19 cellular contexts compared by ENCODE assay signal in the genomic region with DNA sequence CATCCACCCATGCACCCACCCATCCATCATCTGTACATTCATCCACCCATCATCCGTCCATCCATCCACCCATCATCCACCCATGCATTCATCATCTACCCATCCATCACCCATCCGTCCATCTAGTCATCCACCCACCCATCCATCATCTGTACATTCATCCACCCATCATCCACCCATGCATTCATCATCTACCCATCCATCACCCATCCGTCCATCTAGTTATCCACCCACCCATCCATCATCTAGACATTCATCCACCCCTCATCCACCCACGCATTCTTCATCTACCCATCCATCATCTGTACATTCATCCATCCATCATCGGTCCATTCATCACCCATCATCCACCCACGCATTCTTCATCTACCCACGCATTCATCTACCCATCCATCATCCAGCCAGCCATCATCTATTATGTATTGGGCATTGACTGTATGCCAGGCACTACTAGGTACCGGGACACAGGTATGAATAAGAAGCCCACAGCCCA. TPM values are rescaled to one million over a fixed set of nuclear protein-coding genes. Genes with fewer than 3 reads are reported as not detected.
A peak's percentile ranks its signal among the peaks of the same experiment; 100 is the strongest.
DNase-seq lines count a peak whose midpoint lies in the region; ATAC-seq, FAIRE-seq and TF ChIP-seq lines count a peak whose summit lies in the region.
"Had no signal": no experiment of that assay in that cellular context is flagged by ENCODE, and none has a peak within 500 bp of the region (broad histone marks: within the 10 kb centered on the region; RNA-seq: fewer than 3 reads in every experiment).

No MANE protein-coding gene starts in this region.

- DNase-seq in PC-3, result peak; percentile 43
- peak in 2 of 4 experiments; percentile 47 to 50 for DNase-seq in K562 (ENCODE audit: extremely low read depth in 1 of 4, low spot score in 3 of 4)
- no peak for DNase-seq in neuronal stem cell (ENCODE audit: low spot score)
- DNase-seq in stimulated activated CD4-positive, alpha-beta T cell treated with anti-CD3 and anti-CD28 coated beads, Interleukin-2, amount 100 ng/mL, for 48 hours, result no peak
- DNase-seq: CD8-positive, alpha-beta memory T cell; H9; Kasumi-1; MG63; NCI-H1048; NCI-H1436; NCI-H1930; NCI-H526; PC-9; SJCRH30 had no signal

- intact Hi-C loops in PC-3 (cut with micrococcal nuclease), result no loop called here
- intact Hi-C loops in K562 (cut with micrococcal nuclease), result no loop called here

- H4K91ac ChIP-seq in neuronal stem cell (ENCODE audit: low read depth, low read length, poor library complexity), result no peak overlapping the region

- no peak overlapping the region for H4K8ac ChIP-seq in neuronal stem cell (ENCODE audit: low read depth, low read length)

- no peak overlapping the region for H2AK5ac ChIP-seq in neuronal stem cell (ENCODE audit: low read depth, low read length)

- H3K9me3 ChIP-seq in HEK293 (ENCODE audit: control insufficient read depth, insufficient read depth, low read depth, low read length) (no peaks in the 10 kb centered on the region), PC-3 (ENCODE audit: low read length) (no peaks in the 10 kb centered on the region), K562 (replicated peaks; ENCODE audit: control insufficient read depth, insufficient read depth, low read depth, low read length) (no peaks in the 10 kb centered on the region), neuronal stem cell (replicated peaks in 1 of 2; ENCODE audit: control insufficient read depth in 2 of 2, insufficient read depth in 1 of 2, low read depth in 1 of 2, low read length in 2 of 2) (no peaks in the 10 kb centered on the region)
- H3K9me3 ChIP-seq: MG63, SJCRH30 had no signal

- H3K23ac ChIP-seq in neuronal stem cell (ENCODE audit: low read depth, low read length, poor library complexity), result no peak overlapping the region

- ATAC-seq in PC-3, result no peak
- no peak for ATAC-seq in K562
- ATAC-seq in HG03354 (IDR thresholded peaks at IDR 0.05; ENCODE audit: poor library complexity, severe bottlenecking, unreplicated experiment), result no peak
- ATAC-seq in HG03432 (IDR thresholded peaks at IDR 0.05; ENCODE audit: unreplicated experiment), result no peak

- peak; percentile 26 for FAIRE-seq in K562 (lab: Jason Lieb, UNC)
- FAIRE-seq: D721Med had no signal

- H3K9ac ChIP-seq in PC-3 (ENCODE audit: low read length) (no peak overlapping the region), K562 (ENCODE audit: insufficient read depth in 1 of 2, low read depth in 2 of 2, low read length in 2 of 2) (no peak overlapping the region), neuronal stem cell (ENCODE audit: low read depth, low read length, poor library complexity) (peak overlapping the region; percentile 34)
- H3K9ac ChIP-seq: BLaER1 treated with 17β-estradiol and CSF1 and Interleukin-3, amounts not matched to agents 10 nM and 100 nM had no signal

- BruUV-seq in PC-3 (replicated peaks; lab: Mats Ljungman, UMichigan), result no TSS peak
- no TSS peak for BruUV-seq in K562 (replicated peaks; lab: Mats Ljungman, UMichigan)

- H3K4me1 ChIP-seq in HEK293 (ENCODE audit: control insufficient read depth, insufficient read depth, low read length), result no peaks in the 10 kb centered on the region
- H3K4me1 ChIP-seq in PC-3 (ENCODE audit: insufficient read depth, low read length), result no peaks in the 10 kb centered on the region; the same call in 1 of the 2 replicates
- peaks cover 9 to 11% of the 10 kb centered on the region in 2 experiments; a peak in 4 of 5 replicates for H3K4me1 ChIP-seq in K562 (replicated peaks in 1 of 2; ENCODE audit: control insufficient read depth in 2 of 2, insufficient read depth in 2 of 2, low read length in 2 of 2)
- no peaks in the 10 kb centered on the region for H3K4me1 ChIP-seq in neuronal stem cell (ENCODE audit: control insufficient read depth in 2 of 2, insufficient read depth in 1 of 2, low read depth in 1 of 2, low read length in 2 of 2)
- H3K4me1 ChIP-seq: SJCRH30 had no signal

- H3K9me1 ChIP-seq in K562 (ENCODE audit: control insufficient read depth, insufficient read depth, low read length), result no peaks in the 10 kb centered on the region

- no peak for TF ChIP-seq CTCF in HEK293 (tag by site-specific recombination; IDR thresholded peaks at IDR 0.05)
- TF ChIP-seq CTCF in PC-3 (conservative IDR thresholded peaks at IDR 0.05; ENCODE audit: low read depth, low read length), result no peak
- no peak for TF ChIP-seq CTCF in K562 (IDR thresholded peaks at IDR 0.05 in 2 of 3, conservative IDR thresholded peaks at IDR 0.05 in 1 of 3; ENCODE audit: insufficient read depth in 2 of 3, low read depth in 1 of 3, low read length in 3 of 3)

- H2BK5ac ChIP-seq in neuronal stem cell (ENCODE audit: low read length), result no peak overlapping the region

- no peaks in the 10 kb centered on the region for H3F3A ChIP-seq in PC-3 (ENCODE audit: low read length, unreplicated experiment)

- 67% methylated on average over 8 of the region's 8 CpGs for WGBS in K562 (ENCODE audit: insufficient coverage, low coverage, missing lambda C conversion rate)
- 100% methylated on average over 4 of the region's 8 CpGs; no CpG with 5 or more reads in 1 of the 2 donors for WGBS in neuronal stem cell (ENCODE audit: extremely low coverage in 2 of 2, insufficient read length in 2 of 2, insufficient replicate concordance in 1 of 2), 2 donors

- no peak overlapping the region for H2BK12ac ChIP-seq in neuronal stem cell (ENCODE audit: low read length)

- in situ Hi-C loops in K562 (cut with MboI), result no loop called here

- CTCF ChIA-PET in HEK293 (lab: Yijun Ruan, JAX), result no interaction called here
- CTCF ChIA-PET in PC-3 (lab: Charles Lee), result no interaction called here
- CTCF ChIA-PET in K562 (lab: Yijun Ruan, JAX; ENCODE audit: low intra/inter-chr PET ratio), result interaction anchor here (0.5 kb wide), 1 partner anchor 84 kb away, joined by 3 read pairs; no protein-coding TSS in a partner anchor

- H2AFZ ChIP-seq in PC-3 (ENCODE audit: low read length), result no peak overlapping the region
- H2AFZ ChIP-seq in K562 (ENCODE audit: low read depth, low read length), result no peak overlapping the region
- H2AFZ ChIP-seq in neuronal stem cell (ENCODE audit: low read length), result no peak overlapping the region
- H2AFZ ChIP-seq: PC-9 had no signal

- H2BK15ac ChIP-seq in neuronal stem cell (ENCODE audit: low read length), result no peak overlapping the region

- POLR2A ChIA-PET in HEK293 (lab: Yijun Ruan, JAX), result no interaction called here
- POLR2A ChIA-PET in PC-3 (lab: Charles Lee; ENCODE audit: unreplicated experiment), result no interaction called here
- POLR2A ChIA-PET in K562 (lab: Yijun Ruan, JAX), result no interaction called here

- H3K79me2 ChIP-seq in PC-3 (ENCODE audit: low read length) (no peaks in the 10 kb centered on the region), K562 (ENCODE audit: control insufficient read depth, insufficient read depth, low read length) (no peaks in the 10 kb centered on the region)

- H3K4me3 ChIP-seq in HEK293 (ENCODE audit: low read depth, low read length) (no peak overlapping the region), PC-3 (ENCODE audit: low read length) (no peak overlapping the region), K562 (no peak overlapping the region), neuronal stem cell (ENCODE audit: low read length in 2 of 2) (no peak overlapping the region)
- H3K4me3 ChIP-seq: BLaER1 treated with 17β-estradiol and CSF1 and Interleukin-3, amounts not matched to agents 10 nM and 100 nM; MG63; PC-9; SJCRH30 had no signal

- TF ChIP-seq RAD21 in K562 (CRISPR knock-in tag; conservative IDR thresholded peaks at IDR 0.05 in 1 of 2, IDR thresholded peaks at IDR 0.05 in 1 of 2), result no peak

- TF ChIP-seq EP300 in K562 (IDR thresholded peaks at IDR 0.05; ENCODE audit: low read length), result no peak

- TF ChIP-seq POLR2A in K562 (conservative IDR thresholded peaks at IDR 0.05), result no peak

- H3K27ac ChIP-seq in HEK293 (ENCODE audit: extremely low read depth, low read depth, low read length) (no peak overlapping the region), PC-3 (ENCODE audit: low read length) (no peak overlapping the region), K562 (ENCODE audit: extremely low read depth, low read depth, low read length) (no peak overlapping the region), neuronal stem cell (replicated peaks; ENCODE audit: low read length) (no peak overlapping the region)
- H3K27ac ChIP-seq: BLaER1 treated with 17β-estradiol and CSF1 and Interleukin-3, amounts not matched to agents 10 nM and 100 nM; PC-9; SJCRH30 had no signal

- H3K4ac ChIP-seq in neuronal stem cell (ENCODE audit: low read length), result no peak overlapping the region

- no peak overlapping the region for H3K4me2 ChIP-seq in PC-3 (ENCODE audit: low read length)
- no peak overlapping the region for H3K4me2 ChIP-seq in K562 (ENCODE audit: insufficient read depth, low read length)
- H3K4me2 ChIP-seq in neuronal stem cell (ENCODE audit: insufficient read depth, low read length, poor library complexity, severe bottlenecking), result no peak overlapping the region
- H3K4me2 ChIP-seq: BLaER1 treated with 17β-estradiol and CSF1 and Interleukin-3, amounts not matched to agents 10 nM and 100 nM; PC-9 had no signal

- no peak overlapping the region for H3K14ac ChIP-seq in neuronal stem cell (ENCODE audit: low read length)

- H3K79me1 ChIP-seq in neuronal stem cell (ENCODE audit: low read depth, low read length), result peaks cover 4% of the 10 kb centered on the region

- H3K9me2 ChIP-seq in PC-3 (replicated peaks; ENCODE audit: low read length), result no peaks in the 10 kb centered on the region

- H3K36me3 ChIP-seq in HEK293 (ENCODE audit: control insufficient read depth in 2 of 2, insufficient read depth in 1 of 2, low read length in 2 of 2), result peaks cover 17 to 70% of the 10 kb centered on the region in 2 experiments
- peaks cover 23% of the 10 kb centered on the region for H3K36me3 ChIP-seq in PC-3 (ENCODE audit: low read depth, low read length)
- H3K36me3 ChIP-seq in K562 (ENCODE audit: control insufficient read depth, insufficient read depth, low read length), result peaks cover 25% of the 10 kb centered on the region; the same call in 2 of the 3 replicates
- H3K36me3 ChIP-seq in neuronal stem cell (replicated peaks in 1 of 2; ENCODE audit: control insufficient read depth in 2 of 2, insufficient read depth in 2 of 2, low read length in 2 of 2), result peaks cover 41 to 56% of the 10 kb centered on the region in 2 donors

- H2BK120ac ChIP-seq in neuronal stem cell (ENCODE audit: low read depth, low read length), result no peak overlapping the region

- H3K18ac ChIP-seq in neuronal stem cell (ENCODE audit: low read length), result no peak overlapping the region

- no peaks in the 10 kb centered on the region for H3K27me3 ChIP-seq in PC-3 (ENCODE audit: low read length)
- no peaks in the 10 kb centered on the region for H3K27me3 ChIP-seq in K562 (ENCODE audit: control insufficient read depth in 2 of 2, insufficient read depth in 2 of 2, low read length in 2 of 2)
- no peaks in the 10 kb centered on the region for H3K27me3 ChIP-seq in neuronal stem cell (ENCODE audit: control insufficient read depth in 3 of 3, insufficient read depth in 3 of 3, low read depth in 1 of 3, low read length in 3 of 3)
- H3K27me3 ChIP-seq: BLaER1 treated with 17β-estradiol and CSF1 and Interleukin-3, amounts not matched to agents 10 nM and 100 nM; MG63; SJCRH30 had no signal

- H4K20me1 ChIP-seq in PC-3 (ENCODE audit: low read length), result no peaks in the 10 kb centered on the region
- no peaks in the 10 kb centered on the region for H4K20me1 ChIP-seq in K562 (replicated peaks; ENCODE audit: control insufficient read depth, insufficient read depth, low read length)

RNA-seq across cellular contexts. Expression of a gene that starts 16.8 kb away (rescaled TPM):
- total RNA-seq in PC-3 (2014; rRNA removed), result not detected in 2 replicates
- not detected in 2 replicates for total RNA-seq in K562 (2011; cell fraction: chromatin; rRNA removed; ENCODE audit: low replicate concordance)
- not detected in 2 replicates for total RNA-seq in K562 (2011; cell fraction: nucleolus; rRNA removed)
- not detected in 2 replicates for total RNA-seq in K562 (2011; cell fraction: nucleoplasm; rRNA removed)
- not detected in 2 replicates for total RNA-seq in K562 (2014; rRNA removed)
- total RNA-seq in K562 (2014; rRNA removed; fragmentation: Illumina TruSeq; extraction: Trizol), result not detected in 2 replicates
- not detected in 2 replicates for total RNA-seq in K562 (2015; rRNA removed; fragmentation: Illumina TruSeq; extraction: Trizol)
- not detected in 2 replicates for total RNA-seq in K562 (2021)
- not detected in 2 replicates for polyA plus RNA-seq in K562 (2011; rRNA removed)
- not detected in 2 replicates for polyA plus RNA-seq in K562 (2011; cell fraction: cytosol; rRNA removed)
- polyA plus RNA-seq in K562 (2011; cell fraction: nucleus; rRNA removed), result not detected in 2 replicates
- not detected in 2 replicates for polyA plus RNA-seq in K562 (2012)
- polyA plus RNA-seq in K562 (2014; fragmentation: Illumina TruSeq; extraction: Trizol), result not detected in 2 replicates
- polyA plus RNA-seq in K562 (2014; fragmentation: Nextera tagmentation; extraction: Ambion mirVana), result not detected
- not detected in 2 replicates for polyA plus RNA-seq in K562 (2014; rRNA removed)
- polyA minus RNA-seq in K562 (2011; rRNA and poly(A)+ RNA removed), result not detected in 2 replicates
- polyA minus RNA-seq in K562 (2011; cell fraction: cytosol; rRNA and poly(A)+ RNA removed), result not detected in 2 replicates
- not detected in 2 replicates for polyA minus RNA-seq in K562 (2011; cell fraction: nucleus; rRNA and poly(A)+ RNA removed)
- 6.7 TPM for polyA plus RNA-seq in neuronal stem cell (2013, experiment 1 of 2)
- polyA plus RNA-seq in neuronal stem cell (2013, experiment 2 of 2), result 19.4 TPM
- total RNA-seq: CD8-positive, alpha-beta memory T cell; H9; PC-9; SJCRH30 had no signal
- polyA plus RNA-seq: CD8-positive, alpha-beta memory T cell had no signal

RNA-seq across cellular contexts. Expression of a gene that starts 18.0 kb away (rescaled TPM):
- total RNA-seq in PC-3 (2014; rRNA removed) (40.0 and 65.0 TPM in 2 replicates), K562 (2014; rRNA removed) (20.0 and 20.8 TPM in 2 replicates), K562 (2014; rRNA removed; fragmentation: Illumina TruSeq; extraction: Trizol) (2.0 and 2.8 TPM in 2 replicates), K562 (2015; rRNA removed; fragmentation: Illumina TruSeq; extraction: Trizol) (6.9 and 7.0 TPM in 2 replicates), K562 (2021) (38.8 and 40.0 TPM in 2 replicates)
- 10.3 and 22.0 TPM in 2 replicates for total RNA-seq in K562 (2011; cell fraction: chromatin; rRNA removed; ENCODE audit: low replicate concordance)
- total RNA-seq in K562 (2011; cell fraction: nucleolus; rRNA removed), result 14.7 and 18.6 TPM in 2 replicates
- total RNA-seq in K562 (2011; cell fraction: nucleoplasm; rRNA removed), result 13.4 and 17.9 TPM in 2 replicates
- polyA plus RNA-seq in K562 (2011; rRNA removed) (6.1 and 7.4 TPM in 2 replicates), K562 (2014; fragmentation: Illumina TruSeq; extraction: Trizol) (7.7 and 10.6 TPM in 2 replicates), K562 (2014; fragmentation: Nextera tagmentation; extraction: Ambion mirVana) (under 1 TPM; 0.39 to 0.49 TPM), K562 (2014; rRNA removed) (24.3 and 28.4 TPM in 2 replicates)
- polyA plus RNA-seq in K562 (2011; cell fraction: cytosol; rRNA removed), result 14.2 and 42.2 TPM in 2 replicates
- polyA plus RNA-seq in K562 (2011; cell fraction: nucleus; rRNA removed), result 10.7 and 21.0 TPM in 2 replicates
- 17.4 and 18.2 TPM in 2 replicates for polyA plus RNA-seq in K562 (2012)
- 2.2 and 4.2 TPM in 2 replicates for polyA minus RNA-seq in K562 (2011; rRNA and poly(A)+ RNA removed)
- polyA minus RNA-seq in K562 (2011; cell fraction: cytosol; rRNA and poly(A)+ RNA removed), result 8.6 and 9.5 TPM in 2 replicates
- 2.8 and 3.4 TPM in 2 replicates for polyA minus RNA-seq in K562 (2011; cell fraction: nucleus; rRNA and poly(A)+ RNA removed)
- 37.6 TPM for polyA plus RNA-seq in neuronal stem cell (2013, experiment 1 of 2)
- polyA plus RNA-seq in neuronal stem cell (2013, experiment 2 of 2), result 37.2 TPM

RNA-seq across cellular contexts. Expression of a gene that starts 38.0 kb away (rescaled TPM):
- total RNA-seq in PC-3 (2014; rRNA removed), result 111 and 185 TPM in 2 replicates
- 17.6 and 47.4 TPM in 2 replicates for total RNA-seq in K562 (2011; cell fraction: chromatin; rRNA removed; ENCODE audit: low replicate concordance)
- total RNA-seq in K562 (2011; cell fraction: nucleolus; rRNA removed), result 27.8 and 29.1 TPM in 2 replicates
- total RNA-seq in K562 (2011; cell fraction: nucleoplasm; rRNA removed), result 19.5 and 20.7 TPM in 2 replicates
- total RNA-seq in K562 (2014; rRNA removed), result 77.6 and 84.0 TPM in 2 replicates
- total RNA-seq in K562 (2014; rRNA removed; fragmentation: Illumina TruSeq; extraction: Trizol), result 5.3 and 5.7 TPM in 2 replicates
- 26.1 and 30.6 TPM in 2 replicates for total RNA-seq in K562 (2015; rRNA removed; fragmentation: Illumina TruSeq; extraction: Trizol)
- total RNA-seq in K562 (2021), result 65.9 and 73.8 TPM in 2 replicates
- polyA plus RNA-seq in K562 (2011; rRNA removed), result 7.3 and 10.9 TPM in 2 replicates
- polyA plus RNA-seq in K562 (2011; cell fraction: cytosol; rRNA removed), result 11.1 and 55.5 TPM in 2 replicates
- 10.4 and 17.2 TPM in 2 replicates for polyA plus RNA-seq in K562 (2011; cell fraction: nucleus; rRNA removed)
- 35.3 and 37.8 TPM in 2 replicates for polyA plus RNA-seq in K562 (2012)
- 6.9 and 20.9 TPM in 2 replicates for polyA plus RNA-seq in K562 (2014; fragmentation: Illumina TruSeq; extraction: Trizol)
- under 1 TPM; 0.45 to 0.53 TPM for polyA plus RNA-seq in K562 (2014; fragmentation: Nextera tagmentation; extraction: Ambion mirVana)
- polyA plus RNA-seq in K562 (2014; rRNA removed), result 51.1 and 54.4 TPM in 2 replicates
- polyA minus RNA-seq in K562 (2011; rRNA and poly(A)+ RNA removed), result 1.8 and 3.2 TPM in 2 replicates
- polyA minus RNA-seq in K562 (2011; cell fraction: cytosol; rRNA and poly(A)+ RNA removed), result 20.8 and 30.9 TPM in 2 replicates
- 6.3 and 6.7 TPM in 2 replicates for polyA minus RNA-seq in K562 (2011; cell fraction: nucleus; rRNA and poly(A)+ RNA removed)
- polyA plus RNA-seq in neuronal stem cell (2013, experiment 1 of 2), result 37.4 TPM
- polyA plus RNA-seq in neuronal stem cell (2013, experiment 2 of 2), result 36.2 TPM

RNA-seq across cellular contexts. Expression of a gene that starts 38.5 kb away (rescaled TPM):
- total RNA-seq in PC-3 (2014; rRNA removed) (not detected in 2 replicates), K562 (2014; rRNA removed) (0.08 TPM in 1 of 2 replicates, not detected in the other), K562 (2014; rRNA removed; fragmentation: Illumina TruSeq; extraction: Trizol) (not detected in 2 replicates), K562 (2015; rRNA removed; fragmentation: Illumina TruSeq; extraction: Trizol) (0.07 TPM in 1 of 2 replicates, not detected in the other), K562 (2021) (not detected in 2 replicates)
- not detected in 2 replicates for total RNA-seq in K562 (2011; cell fraction: chromatin; rRNA removed; ENCODE audit: low replicate concordance)
- total RNA-seq in K562 (2011; cell fraction: nucleolus; rRNA removed), result not detected in 2 replicates
- not detected in 2 replicates for total RNA-seq in K562 (2011; cell fraction: nucleoplasm; rRNA removed)
- polyA plus RNA-seq in K562 (2011; rRNA removed) (not detected in 2 replicates), K562 (2014; fragmentation: Illumina TruSeq; extraction: Trizol) (not detected in 2 replicates), K562 (2014; fragmentation: Nextera tagmentation; extraction: Ambion mirVana) (under 1 TPM in 1 of 2 experiments, not detected in 1; 0.03 TPM), K562 (2014; rRNA removed) (not detected in 2 replicates)
- 0.04 and 0.06 TPM in 2 replicates for polyA plus RNA-seq in K562 (2011; cell fraction: cytosol; rRNA removed)
- 0.10 TPM in 1 of 2 replicates, not detected in the other for polyA plus RNA-seq in K562 (2011; cell fraction: nucleus; rRNA removed)
- 0.07 and 0.08 TPM in 2 replicates for polyA plus RNA-seq in K562 (2012)
- 0.14 TPM in 1 of 2 replicates, not detected in the other for polyA minus RNA-seq in K562 (2011; rRNA and poly(A)+ RNA removed)
- not detected in 2 replicates for polyA minus RNA-seq in K562 (2011; cell fraction: cytosol; rRNA and poly(A)+ RNA removed)
- not detected in 2 replicates for polyA minus RNA-seq in K562 (2011; cell fraction: nucleus; rRNA and poly(A)+ RNA removed)
- 0.06 TPM for polyA plus RNA-seq in neuronal stem cell (2013, experiment 1 of 2)
- polyA plus RNA-seq in neuronal stem cell (2013, experiment 2 of 2), result 0.08 TPM
- total RNA-seq: CD8-positive, alpha-beta memory T cell; H9; PC-9 had no signal
- polyA plus RNA-seq: CD8-positive, alpha-beta memory T cell had no signal

RNA-seq across cellular contexts. Expression of a gene that starts 43.0 kb away (rescaled TPM):
- total RNA-seq in PC-3 (2014; rRNA removed), result not detected in 2 replicates
- not detected in 2 replicates for total RNA-seq in K562 (2011; cell fraction: chromatin; rRNA removed; ENCODE audit: low replicate concordance)
- not detected in 2 replicates for total RNA-seq in K562 (2011; cell fraction: nucleolus; rRNA removed)
- total RNA-seq in K562 (2011; cell fraction: nucleoplasm; rRNA removed), result not detected in 2 replicates
- 0.08 TPM in 1 of 2 replicates, not detected in the other for total RNA-seq in K562 (2014; rRNA removed)
- not detected in 2 replicates for total RNA-seq in K562 (2014; rRNA removed; fragmentation: Illumina TruSeq; extraction: Trizol)
- not detected in 2 replicates for total RNA-seq in K562 (2015; rRNA removed; fragmentation: Illumina TruSeq; extraction: Trizol)
- not detected in 2 replicates for total RNA-seq in K562 (2021)
- polyA plus RNA-seq in K562 (2011; rRNA removed), result not detected in 2 replicates
- polyA plus RNA-seq in K562 (2011; cell fraction: cytosol; rRNA removed), result not detected in 2 replicates
- polyA plus RNA-seq in K562 (2011; cell fraction: nucleus; rRNA removed), result not detected in 2 replicates
- not detected in 2 replicates for polyA plus RNA-seq in K562 (2012)
- not detected in 2 replicates for polyA plus RNA-seq in K562 (2014; fragmentation: Illumina TruSeq; extraction: Trizol)
- polyA plus RNA-seq in K562 (2014; fragmentation: Nextera tagmentation; extraction: Ambion mirVana), result under 1 TPM in 1 of 2 experiments, not detected in 1; 0.07 TPM
- polyA plus RNA-seq in K562 (2014; rRNA removed), result not detected in 2 replicates
- polyA minus RNA-seq in K562 (2011; rRNA and poly(A)+ RNA removed), result not detected in 2 replicates
- not detected in 2 replicates for polyA minus RNA-seq in K562 (2011; cell fraction: cytosol; rRNA and poly(A)+ RNA removed)
- not detected in 2 replicates for polyA minus RNA-seq in K562 (2011; cell fraction: nucleus; rRNA and poly(A)+ RNA removed)
- polyA plus RNA-seq in neuronal stem cell (2013, experiment 1 of 2), result not detected
- 0.03 TPM for polyA plus RNA-seq in neuronal stem cell (2013, experiment 2 of 2)
- total RNA-seq: CD8-positive, alpha-beta memory T cell; H9; PC-9; SJCRH30 had no signal
- polyA plus RNA-seq: CD8-positive, alpha-beta memory T cell had no signal
